ENCODE assay signal across 1 cellular context in the genomic region with DNA sequence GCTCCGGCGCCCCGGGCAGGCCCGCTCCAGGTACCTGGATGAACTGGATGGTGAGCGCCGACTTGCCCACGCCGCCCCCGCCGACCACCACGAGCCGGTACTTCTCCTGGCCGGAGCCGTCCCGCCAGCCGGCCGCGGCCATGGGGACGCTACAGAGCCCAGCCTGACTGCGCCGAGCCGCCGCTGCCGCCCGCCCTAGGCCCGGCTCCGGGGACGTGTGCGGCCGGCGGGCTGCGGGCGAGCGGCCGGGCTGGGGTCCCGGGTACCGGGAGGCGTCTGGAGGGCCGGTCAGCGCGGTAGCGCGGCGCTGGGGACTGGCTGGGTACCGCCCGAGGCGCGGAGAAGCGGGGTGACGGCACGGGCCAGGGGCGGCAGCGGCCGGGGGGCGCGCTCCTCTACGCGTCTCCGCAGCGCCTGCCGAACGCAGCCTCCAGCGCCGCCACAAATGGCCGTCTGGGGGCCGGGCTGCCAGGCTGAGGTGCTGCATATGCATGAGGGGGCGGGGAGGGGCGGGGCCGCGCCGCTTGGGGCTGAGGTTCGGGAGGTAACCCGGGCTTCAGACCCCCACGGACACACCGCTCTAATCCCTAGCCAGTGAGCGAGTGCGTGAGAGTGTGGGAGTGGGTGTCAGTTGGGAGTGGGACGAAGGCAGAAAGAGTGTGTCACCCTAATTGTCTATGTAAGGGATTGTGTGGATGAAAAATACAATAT.
A peak's percentile ranks its signal among the peaks of the same experiment; 100 is the strongest.
TF ChIP-seq lines count a peak whose summit lies in the region.

A gene (minus strand): TSS at position 455 of the 711 bp plus-strand sequence. CDS start 313 bp downstream, at position 142.

TF ChIP-seq in HepG2, 621 proteins besides CTCF, POLR2A, EP300 and RAD21 (continued from another document and continues in another):
- TF ChIP-seq, protein P1, sequence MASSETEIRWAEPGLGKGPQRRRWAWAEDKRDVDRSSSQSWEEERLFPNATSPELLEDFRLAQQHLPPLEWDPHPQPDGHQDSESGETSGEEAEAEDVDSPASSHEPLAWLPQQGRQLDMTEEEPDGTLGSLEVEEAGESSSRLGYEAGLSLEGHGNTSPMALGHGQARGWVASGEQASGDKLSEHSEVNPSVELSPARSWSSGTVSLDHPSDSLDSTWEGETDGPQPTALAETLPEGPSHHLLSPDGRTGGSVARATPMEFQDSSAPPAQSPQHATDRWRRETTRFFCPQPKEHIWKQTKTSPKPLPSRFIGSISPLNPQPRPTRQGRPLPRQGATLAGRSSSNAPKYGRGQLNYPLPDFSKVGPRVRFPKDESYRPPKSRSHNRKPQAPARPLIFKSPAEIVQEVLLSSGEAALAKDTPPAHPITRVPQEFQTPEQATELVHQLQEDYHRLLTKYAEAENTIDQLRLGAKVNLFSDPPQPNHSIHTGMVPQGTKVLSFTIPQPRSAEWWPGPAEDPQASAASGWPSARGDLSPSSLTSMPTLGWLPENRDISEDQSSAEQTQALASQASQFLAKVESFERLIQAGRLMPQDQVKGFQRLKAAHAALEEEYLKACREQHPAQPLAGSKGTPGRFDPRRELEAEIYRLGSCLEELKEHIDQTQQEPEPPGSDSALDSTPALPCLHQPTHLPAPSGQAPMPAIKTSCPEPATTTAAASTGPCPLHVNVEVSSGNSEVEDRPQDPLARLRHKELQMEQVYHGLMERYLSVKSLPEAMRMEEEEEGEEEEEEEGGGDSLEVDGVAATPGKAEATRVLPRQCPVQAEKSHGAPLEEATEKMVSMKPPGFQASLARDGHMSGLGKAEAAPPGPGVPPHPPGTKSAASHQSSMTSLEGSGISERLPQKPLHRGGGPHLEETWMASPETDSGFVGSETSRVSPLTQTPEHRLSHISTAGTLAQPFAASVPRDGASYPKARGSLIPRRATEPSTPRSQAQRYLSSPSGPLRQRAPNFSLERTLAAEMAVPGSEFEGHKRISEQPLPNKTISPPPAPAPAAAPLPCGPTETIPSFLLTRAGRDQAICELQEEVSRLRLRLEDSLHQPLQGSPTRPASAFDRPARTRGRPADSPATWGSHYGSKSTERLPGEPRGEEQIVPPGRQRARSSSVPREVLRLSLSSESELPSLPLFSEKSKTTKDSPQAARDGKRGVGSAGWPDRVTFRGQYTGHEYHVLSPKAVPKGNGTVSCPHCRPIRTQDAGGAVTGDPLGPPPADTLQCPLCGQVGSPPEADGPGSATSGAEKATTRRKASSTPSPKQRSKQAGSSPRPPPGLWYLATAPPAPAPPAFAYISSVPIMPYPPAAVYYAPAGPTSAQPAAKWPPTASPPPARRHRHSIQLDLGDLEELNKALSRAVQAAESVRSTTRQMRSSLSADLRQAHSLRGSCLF (CRISPR knock-in tag; IDR thresholded peaks at IDR 0.05; ENCODE audit: borderline replicate concordance): no peak
- peak; percentile 10; the same call in 1 of the 2 replicates for TF ChIP-seq ZSCAN31 (CRISPR knock-in tag; IDR thresholded peaks at IDR 0.05; ENCODE audit: low read depth)
- TF ChIP-seq, protein P2, sequence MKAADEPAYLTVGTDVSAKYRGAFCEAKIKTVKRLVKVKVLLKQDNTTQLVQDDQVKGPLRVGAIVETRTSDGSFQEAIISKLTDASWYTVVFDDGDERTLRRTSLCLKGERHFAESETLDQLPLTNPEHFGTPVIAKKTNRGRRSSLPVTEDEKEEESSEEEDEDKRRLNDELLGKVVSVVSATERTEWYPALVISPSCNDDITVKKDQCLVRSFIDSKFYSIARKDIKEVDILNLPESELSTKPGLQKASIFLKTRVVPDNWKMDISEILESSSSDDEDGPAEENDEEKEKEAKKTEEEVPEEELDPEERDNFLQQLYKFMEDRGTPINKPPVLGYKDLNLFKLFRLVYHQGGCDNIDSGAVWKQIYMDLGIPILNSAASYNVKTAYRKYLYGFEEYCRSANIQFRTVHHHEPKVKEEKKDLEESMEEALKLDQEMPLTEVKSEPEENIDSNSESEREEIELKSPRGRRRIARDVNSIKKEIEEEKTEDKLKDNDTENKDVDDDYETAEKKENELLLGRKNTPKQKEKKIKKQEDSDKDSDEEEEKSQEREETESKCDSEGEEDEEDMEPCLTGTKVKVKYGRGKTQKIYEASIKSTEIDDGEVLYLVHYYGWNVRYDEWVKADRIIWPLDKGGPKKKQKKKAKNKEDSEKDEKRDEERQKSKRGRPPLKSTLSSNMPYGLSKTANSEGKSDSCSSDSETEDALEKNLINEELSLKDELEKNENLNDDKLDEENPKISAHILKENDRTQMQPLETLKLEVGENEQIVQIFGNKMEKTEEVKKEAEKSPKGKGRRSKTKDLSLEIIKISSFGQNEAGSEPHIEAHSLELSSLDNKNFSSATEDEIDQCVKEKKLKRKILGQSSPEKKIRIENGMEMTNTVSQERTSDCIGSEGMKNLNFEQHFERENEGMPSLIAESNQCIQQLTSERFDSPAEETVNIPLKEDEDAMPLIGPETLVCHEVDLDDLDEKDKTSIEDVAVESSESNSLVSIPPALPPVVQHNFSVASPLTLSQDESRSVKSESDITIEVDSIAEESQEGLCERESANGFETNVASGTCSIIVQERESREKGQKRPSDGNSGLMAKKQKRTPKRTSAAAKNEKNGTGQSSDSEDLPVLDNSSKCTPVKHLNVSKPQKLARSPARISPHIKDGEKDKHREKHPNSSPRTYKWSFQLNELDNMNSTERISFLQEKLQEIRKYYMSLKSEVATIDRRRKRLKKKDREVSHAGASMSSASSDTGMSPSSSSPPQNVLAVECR (CRISPR knock-in tag; IDR thresholded peaks at IDR 0.05; ENCODE audit: borderline replicate concordance): no peak
- TF ChIP-seq SSRP1 (CRISPR knock-in tag; IDR thresholded peaks at IDR 0.05): no peak
- no peak for TF ChIP-seq BORCS8-MEF2B (CRISPR knock-in tag; IDR thresholded peaks at IDR 0.05)
- TF ChIP-seq, protein P3, sequence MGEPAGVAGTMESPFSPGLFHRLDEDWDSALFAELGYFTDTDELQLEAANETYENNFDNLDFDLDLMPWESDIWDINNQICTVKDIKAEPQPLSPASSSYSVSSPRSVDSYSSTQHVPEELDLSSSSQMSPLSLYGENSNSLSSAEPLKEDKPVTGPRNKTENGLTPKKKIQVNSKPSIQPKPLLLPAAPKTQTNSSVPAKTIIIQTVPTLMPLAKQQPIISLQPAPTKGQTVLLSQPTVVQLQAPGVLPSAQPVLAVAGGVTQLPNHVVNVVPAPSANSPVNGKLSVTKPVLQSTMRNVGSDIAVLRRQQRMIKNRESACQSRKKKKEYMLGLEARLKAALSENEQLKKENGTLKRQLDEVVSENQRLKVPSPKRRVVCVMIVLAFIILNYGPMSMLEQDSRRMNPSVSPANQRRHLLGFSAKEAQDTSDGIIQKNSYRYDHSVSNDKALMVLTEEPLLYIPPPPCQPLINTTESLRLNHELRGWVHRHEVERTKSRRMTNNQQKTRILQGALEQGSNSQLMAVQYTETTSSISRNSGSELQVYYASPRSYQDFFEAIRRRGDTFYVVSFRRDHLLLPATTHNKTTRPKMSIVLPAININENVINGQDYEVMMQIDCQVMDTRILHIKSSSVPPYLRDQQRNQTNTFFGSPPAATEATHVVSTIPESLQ (CRISPR knock-in tag; conservative IDR thresholded peaks at IDR 0.05): no peak
- no peak for TF ChIP-seq ZNF10 (CRISPR knock-in tag; IDR thresholded peaks at IDR 0.05; ENCODE audit: borderline replicate concordance, low read depth)
- no peak; the same call in 1 of the 2 replicates for TF ChIP-seq GABPB1 (CRISPR knock-in tag; IDR thresholded peaks at IDR 0.05)
- TF ChIP-seq, protein P4, sequence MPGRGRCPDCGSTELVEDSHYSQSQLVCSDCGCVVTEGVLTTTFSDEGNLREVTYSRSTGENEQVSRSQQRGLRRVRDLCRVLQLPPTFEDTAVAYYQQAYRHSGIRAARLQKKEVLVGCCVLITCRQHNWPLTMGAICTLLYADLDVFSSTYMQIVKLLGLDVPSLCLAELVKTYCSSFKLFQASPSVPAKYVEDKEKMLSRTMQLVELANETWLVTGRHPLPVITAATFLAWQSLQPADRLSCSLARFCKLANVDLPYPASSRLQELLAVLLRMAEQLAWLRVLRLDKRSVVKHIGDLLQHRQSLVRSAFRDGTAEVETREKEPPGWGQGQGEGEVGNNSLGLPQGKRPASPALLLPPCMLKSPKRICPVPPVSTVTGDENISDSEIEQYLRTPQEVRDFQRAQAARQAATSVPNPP (CRISPR knock-in tag; IDR thresholded peaks at IDR 0.05): no peak
- no peak for TF ChIP-seq ZNF572 (CRISPR knock-in tag; IDR thresholded peaks at IDR 0.05)
- no peak for TF ChIP-seq DNMT3B (CRISPR knock-in tag; conservative IDR thresholded peaks at IDR 0.05)
- TF ChIP-seq, protein P5, sequence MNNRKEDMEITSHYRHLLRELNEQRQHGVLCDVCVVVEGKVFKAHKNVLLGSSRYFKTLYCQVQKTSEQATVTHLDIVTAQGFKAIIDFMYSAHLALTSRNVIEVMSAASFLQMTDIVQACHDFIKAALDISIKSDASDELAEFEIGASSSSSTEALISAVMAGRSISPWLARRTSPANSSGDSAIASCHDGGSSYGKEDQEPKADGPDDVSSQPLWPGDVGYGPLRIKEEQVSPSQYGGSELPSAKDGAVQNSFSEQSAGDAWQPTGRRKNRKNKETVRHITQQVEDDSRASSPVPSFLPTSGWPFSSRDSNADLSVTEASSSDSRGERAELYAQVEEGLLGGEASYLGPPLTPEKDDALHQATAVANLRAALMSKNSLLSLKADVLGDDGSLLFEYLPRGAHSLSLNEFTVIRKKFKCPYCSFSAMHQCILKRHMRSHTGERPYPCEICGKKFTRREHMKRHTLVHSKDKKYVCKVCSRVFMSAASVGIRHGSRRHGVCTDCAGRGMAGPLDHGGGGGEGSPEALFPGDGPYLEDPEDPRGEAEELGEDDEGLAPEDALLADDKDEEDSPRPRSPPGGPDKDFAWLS (CRISPR knock-in tag; IDR thresholded peaks at IDR 0.05; ENCODE audit: borderline replicate concordance): no peak
- peak; percentile 62 for TF ChIP-seq ZFX (CRISPR knock-in tag; IDR thresholded peaks at IDR 0.05; ENCODE audit: low read depth)
- peak; percentile 62; the same call in 1 of the 2 replicates for TF ChIP-seq ZMAT3 (CRISPR knock-in tag; conservative IDR thresholded peaks at IDR 0.05)
- TF ChIP-seq, protein P6, sequence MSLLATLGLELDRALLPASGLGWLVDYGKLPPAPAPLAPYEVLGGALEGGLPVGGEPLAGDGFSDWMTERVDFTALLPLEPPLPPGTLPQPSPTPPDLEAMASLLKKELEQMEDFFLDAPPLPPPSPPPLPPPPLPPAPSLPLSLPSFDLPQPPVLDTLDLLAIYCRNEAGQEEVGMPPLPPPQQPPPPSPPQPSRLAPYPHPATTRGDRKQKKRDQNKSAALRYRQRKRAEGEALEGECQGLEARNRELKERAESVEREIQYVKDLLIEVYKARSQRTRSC (CRISPR knock-in tag; IDR thresholded peaks at IDR 0.05; ENCODE audit: low read depth): no peak
- no peak for TF ChIP-seq MTA3 (CRISPR knock-in tag; IDR thresholded peaks at IDR 0.05)
- TF ChIP-seq BHLHE40 (IDR thresholded peaks at IDR 0.05; ENCODE audit: low read length): no peak
- TF ChIP-seq, protein P7, sequence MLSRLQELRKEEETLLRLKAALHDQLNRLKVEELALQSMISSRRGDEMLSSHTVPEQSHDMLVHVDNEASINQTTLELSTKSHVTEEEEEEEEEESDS (CRISPR knock-in tag; IDR thresholded peaks at IDR 0.05; ENCODE audit: borderline replicate concordance): no peak
- TF ChIP-seq ZNF263 (CRISPR knock-in tag; IDR thresholded peaks at IDR 0.05): no peak
- peak; percentile 35; the same call in 1 of the 2 replicates for TF ChIP-seq NRL (CRISPR knock-in tag; IDR thresholded peaks at IDR 0.05; ENCODE audit: borderline replicate concordance)
- TF ChIP-seq, protein P8, sequence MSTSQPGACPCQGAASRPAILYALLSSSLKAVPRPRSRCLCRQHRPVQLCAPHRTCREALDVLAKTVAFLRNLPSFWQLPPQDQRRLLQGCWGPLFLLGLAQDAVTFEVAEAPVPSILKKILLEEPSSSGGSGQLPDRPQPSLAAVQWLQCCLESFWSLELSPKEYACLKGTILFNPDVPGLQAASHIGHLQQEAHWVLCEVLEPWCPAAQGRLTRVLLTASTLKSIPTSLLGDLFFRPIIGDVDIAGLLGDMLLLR (CRISPR knock-in tag; IDR thresholded peaks at IDR 0.05): no peak
- TF ChIP-seq, protein P9, sequence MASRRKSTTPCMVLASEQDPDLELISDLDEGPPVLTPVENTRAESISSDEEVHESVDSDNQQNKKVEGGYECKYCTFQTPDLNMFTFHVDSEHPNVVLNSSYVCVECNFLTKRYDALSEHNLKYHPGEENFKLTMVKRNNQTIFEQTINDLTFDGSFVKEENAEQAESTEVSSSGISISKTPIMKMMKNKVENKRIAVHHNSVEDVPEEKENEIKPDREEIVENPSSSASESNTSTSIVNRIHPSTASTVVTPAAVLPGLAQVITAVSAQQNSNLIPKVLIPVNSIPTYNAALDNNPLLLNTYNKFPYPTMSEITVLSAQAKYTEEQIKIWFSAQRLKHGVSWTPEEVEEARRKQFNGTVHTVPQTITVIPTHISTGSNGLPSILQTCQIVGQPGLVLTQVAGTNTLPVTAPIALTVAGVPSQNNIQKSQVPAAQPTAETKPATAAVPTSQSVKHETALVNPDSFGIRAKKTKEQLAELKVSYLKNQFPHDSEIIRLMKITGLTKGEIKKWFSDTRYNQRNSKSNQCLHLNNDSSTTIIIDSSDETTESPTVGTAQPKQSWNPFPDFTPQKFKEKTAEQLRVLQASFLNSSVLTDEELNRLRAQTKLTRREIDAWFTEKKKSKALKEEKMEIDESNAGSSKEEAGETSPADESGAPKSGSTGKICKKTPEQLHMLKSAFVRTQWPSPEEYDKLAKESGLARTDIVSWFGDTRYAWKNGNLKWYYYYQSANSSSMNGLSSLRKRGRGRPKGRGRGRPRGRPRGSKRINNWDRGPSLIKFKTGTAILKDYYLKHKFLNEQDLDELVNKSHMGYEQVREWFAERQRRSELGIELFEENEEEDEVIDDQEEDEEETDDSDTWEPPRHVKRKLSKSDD (CRISPR knock-in tag; IDR thresholded peaks at IDR 0.05; ENCODE audit: low read depth): no peak
- no peak for TF ChIP-seq ZNF256 (CRISPR knock-in tag; conservative IDR thresholded peaks at IDR 0.05)
- no peak for TF ChIP-seq HMGA1 (CRISPR knock-in tag; conservative IDR thresholded peaks at IDR 0.05)
- TF ChIP-seq ZBTB38 (CRISPR knock-in tag; IDR thresholded peaks at IDR 0.05): 0 out of 2 replicates have a peak, but pooled peaks have one; percentile 23
- TF ChIP-seq, protein P10, sequence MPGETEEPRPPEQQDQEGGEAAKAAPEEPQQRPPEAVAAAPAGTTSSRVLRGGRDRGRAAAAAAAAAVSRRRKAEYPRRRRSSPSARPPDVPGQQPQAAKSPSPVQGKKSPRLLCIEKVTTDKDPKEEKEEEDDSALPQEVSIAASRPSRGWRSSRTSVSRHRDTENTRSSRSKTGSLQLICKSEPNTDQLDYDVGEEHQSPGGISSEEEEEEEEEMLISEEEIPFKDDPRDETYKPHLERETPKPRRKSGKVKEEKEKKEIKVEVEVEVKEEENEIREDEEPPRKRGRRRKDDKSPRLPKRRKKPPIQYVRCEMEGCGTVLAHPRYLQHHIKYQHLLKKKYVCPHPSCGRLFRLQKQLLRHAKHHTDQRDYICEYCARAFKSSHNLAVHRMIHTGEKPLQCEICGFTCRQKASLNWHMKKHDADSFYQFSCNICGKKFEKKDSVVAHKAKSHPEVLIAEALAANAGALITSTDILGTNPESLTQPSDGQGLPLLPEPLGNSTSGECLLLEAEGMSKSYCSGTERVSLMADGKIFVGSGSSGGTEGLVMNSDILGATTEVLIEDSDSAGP (CRISPR knock-in tag; IDR thresholded peaks at IDR 0.05; ENCODE audit: borderline replicate concordance): no peak; the same call in 1 of the 2 replicates
- TF ChIP-seq, protein P11, sequence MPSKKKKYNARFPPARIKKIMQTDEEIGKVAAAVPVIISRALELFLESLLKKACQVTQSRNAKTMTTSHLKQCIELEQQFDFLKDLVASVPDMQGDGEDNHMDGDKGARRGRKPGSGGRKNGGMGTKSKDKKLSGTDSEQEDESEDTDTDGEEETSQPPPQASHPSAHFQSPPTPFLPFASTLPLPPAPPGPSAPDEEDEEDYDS (CRISPR knock-in tag; IDR thresholded peaks at IDR 0.05): 0 out of 2 replicates have a peak, but pooled peaks have one; percentile 26
